In genomic region chr14:77276295-77276935, GRCh38 we compare ENCODE assay signal across 1 cellular context.
TF ChIP-seq lines count a peak whose summit lies in the region.

No MANE protein-coding gene starts in this region.

TF ChIP-seq in HepG2, 621 proteins besides CTCF, POLR2A, EP300 and RAD21:
- TF ChIP-seq AHDC1 (CRISPR knock-in tag; IDR thresholded peaks at IDR 0.05; ENCODE audit: borderline replicate concordance) (no peak), ZBTB33 (CRISPR knock-in tag; IDR thresholded peaks at IDR 0.05) (peak; percentile 12; the same call in 1 of the 2 replicates)
TF ChIP-seq in HepG2: peak in this region for 1.
